Comparison of ENCODE assay signal across 7 cellular contexts in genomic region chr2:218568190-218569037, GRCh38. TPM values are rescaled to one million over a fixed set of nuclear protein-coding genes. Genes with fewer than 3 reads are reported as not detected.
DNase-seq lines count a peak whose midpoint lies in the region; ATAC-seq, FAIRE-seq and TF ChIP-seq lines count a peak whose summit lies in the region.

Gene CNOT9 (plus strand): TSS chr2:218568839. CDS start chr2:218568955, 116 bp downstream.
Gene USP37 (minus strand): TSS chr2:218568351. CDS start chr2:218558653, 9,698 bp downstream.

- TF ChIP-seq CTCF in astrocyte of the cerebellum (IDR thresholded peaks at IDR 0.05; ENCODE audit: low read depth, low read length, missing control alignments), result no peak

- H3K4me3 ChIP-seq in astrocyte of the cerebellum (ENCODE audit: low read depth, low read length), result peak within 1 kb of the TSS; percentile 81

- peak; percentile 94 for DNase-seq in GM18507 (ENCODE audit: extremely low spot score, insufficient read length, low read depth)
- DNase-seq in NCI-H2029 treated with DMSO at 0.1 percent for 48 hours (lab: John Stamatoyannopoulos, UW), result peak; percentile 94
- DNase-seq in T-helper 9 cell, result peak; percentile 100
- peak; percentile 95 for DNase-seq in astrocyte of the cerebellum (ENCODE audit: low read depth)
- DNase-seq in hepatic stellate cell (ENCODE audit: low spot score), result peak; percentile 95
- DNase-seq in renal cortical epithelial cell (ENCODE audit: low read depth), result peak; percentile 88

- in situ Hi-C loops in astrocyte of the cerebellum (cut with HindIII; ENCODE audit: low sequenced_read_pairs), result loop anchor here (5.0 kb wide), 1 partner anchor 86 kb away; no protein-coding TSS in a partner anchor

- peak; percentile 97 for FAIRE-seq in GM18507 (lab: Jason Lieb, UNC)

- ATAC-seq in HG02981 (IDR thresholded peaks at IDR 0.05; ENCODE audit: unreplicated experiment), result peak; percentile 71

RNA-seq across cellular contexts. Expression of gene CNOT9, which starts in this region (rescaled TPM):
- total RNA-seq in renal cortical epithelial cell, result 29.4 and 43.9 TPM in 2 replicates

RNA-seq across cellular contexts. Expression of gene USP37, which starts in this region (rescaled TPM):
- total RNA-seq in renal cortical epithelial cell, result 9.2 and 12.2 TPM in 2 replicates

Comparison
In these comparisons a context has a peak if more than half of its experiments do, and no peak if none do; other contexts are left out.
1. Peak in every context shown above with its lines: DNase-seq, ATAC-seq and H3K4me3 ChIP-seq.